In the genomic region with DNA sequence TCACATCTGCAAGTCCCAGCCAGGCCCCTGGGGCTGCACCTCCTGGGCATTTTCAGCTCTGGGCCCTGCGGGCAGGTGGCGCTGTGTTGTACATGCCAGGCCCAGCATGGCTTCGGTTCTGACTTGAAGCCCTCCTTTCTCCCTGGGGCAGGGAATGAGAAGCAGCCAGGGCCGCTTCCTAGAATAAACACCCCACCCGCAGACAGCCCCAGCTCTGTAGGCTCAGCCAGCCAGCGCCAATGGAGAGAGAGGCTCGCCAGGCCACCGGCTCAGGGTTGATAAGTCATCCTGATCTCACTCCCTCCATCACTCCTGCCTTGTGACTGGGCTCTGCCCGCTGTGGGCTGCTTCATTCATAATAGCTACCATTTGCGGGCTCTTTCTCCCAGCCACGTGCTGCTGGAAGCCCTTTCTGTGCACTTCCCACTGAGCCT, we compare ENCODE assay signal across 8 cellular contexts. TPM values are rescaled to one million over a fixed set of nuclear protein-coding genes. Genes with fewer than 3 reads are reported as not detected.
A peak's percentile ranks its signal among the peaks of the same experiment; 100 is the strongest.
DNase-seq lines count a peak whose midpoint lies in the region; ATAC-seq and TF ChIP-seq lines count a peak whose summit lies in the region.

No MANE protein-coding gene starts in this region.

- H3K27me3 ChIP-seq in MG63 (no peaks in the 10 kb centered on the region), transverse colon (peaks cover 19% of the 10 kb centered on the region)

- no peak for ATAC-seq in GM18511 (IDR thresholded peaks at IDR 0.05; ENCODE audit: unreplicated experiment)
- ATAC-seq in GM18861 (IDR thresholded peaks at IDR 0.05; ENCODE audit: unreplicated experiment): no peak

- H3K9me3 ChIP-seq in MG63 (no peaks in the 10 kb centered on the region), transverse colon (no peaks in the 10 kb centered on the region)

- peak; percentile 65 to 75 (median 71) for TF ChIP-seq CTCF in transverse colon (IDR thresholded peaks at IDR 0.05)

- H3K36me3 ChIP-seq in MG63 (peaks cover 13% of the 10 kb centered on the region), transverse colon (no peaks in the 10 kb centered on the region)

- DNase-seq in DMS153 treated with DMSO at 0.1 percent for 48 hours (lab: John Stamatoyannopoulos, UW; ENCODE audit: unreplicated experiment) (peak; percentile 14), MG63 (peak; percentile 98), ecto neural progenitor cell (ENCODE audit: low spot score) (peak; percentile 86), lung microvascular endothelial cell (ENCODE audit: low read depth in 2 of 2) (peak; percentile 61 to 70), transverse colon (peak; percentile 72)
- DNase-seq in activated CD4-positive, alpha-beta T cell treated with anti-CD3 and anti-CD28 coated beads for 1 hour: peak; percentile 41

- intact Hi-C loops in transverse colon (cut with DNase I; ENCODE audit: low total_unique reads): no loop called here

- no peak for TF ChIP-seq POLR2A in transverse colon (IDR thresholded peaks at IDR 0.05)

- TF ChIP-seq EP300 in transverse colon (IDR thresholded peaks at IDR 0.05; ENCODE audit: low read depth): no peak

- no peak overlapping the region for H3K4me3 ChIP-seq in MG63
- H3K4me3 ChIP-seq in transverse colon: no peak overlapping the region

- peak overlapping the region; percentile 24 to 56 (median 32) for H3K27ac ChIP-seq in transverse colon

- 40% methylated on average over 11 of the region's 11 CpGs; no CpG with 5 or more reads in 1 of the 2 donors for WGBS in transverse colon (ENCODE audit: low coverage in 1 of 2), 2 donors

- H3K4me1 ChIP-seq in transverse colon: peaks cover 9 to 30% (median 13%) of the 10 kb centered on the region in 4 donors

- in situ Hi-C loops in transverse colon (cut with MboI; ENCODE audit: low pct_ligation_motif_present in 1 of 4, low pct_unique_long_range_greater_than_20kb in 1 of 4, low sequenced_read_pairs in 3 of 4): no loop called here

RNA-seq across cellular contexts. Expression of a gene that starts 6.0 kb away (rescaled TPM):
- 0.22 and 2.1 TPM in 2 replicates for total RNA-seq in MG63 (2014; rRNA removed; shearing (Covaris generic); ENCODE audit: low replicate concordance)
- total RNA-seq in lung microvascular endothelial cell (0.20 and 0.65 TPM in 2 replicates), transverse colon (1 to 10 TPM in 3 of 4 donors, under 1 TPM in 1; 0.68 to 5.0 (median 1.8) TPM)

RNA-seq across cellular contexts. Expression of a gene that starts 37.0 kb away (rescaled TPM):
- total RNA-seq in MG63 (2014; rRNA removed; shearing (Covaris generic); ENCODE audit: low replicate concordance): 28.5 and 42.2 TPM in 2 replicates
- total RNA-seq in lung microvascular endothelial cell (2.8 and 3.0 TPM in 2 replicates), transverse colon (1 to 10 TPM; 4.6 to 8.4 (median 6.3) TPM)

RNA-seq across cellular contexts. Expression of a gene that starts 41.3 kb away (rescaled TPM):
- 84.1 and 105 TPM in 2 replicates for total RNA-seq in MG63 (2014; rRNA removed; shearing (Covaris generic); ENCODE audit: low replicate concordance)
- 16.3 and 21.0 TPM in 2 replicates for total RNA-seq in lung microvascular endothelial cell
- total RNA-seq in transverse colon: 10 to 100 TPM; 26.5 to 40.5 (median 29.2) TPM

Comparison
In these comparisons a context has a peak if more than half of its experiments do, and no peak if none do; other contexts are left out.
1. DNase-seq: peak in every context shown above with its lines; median percentile 98 in MG63; 86 in ecto neural progenitor cell; 72 in transverse colon; 66 in lung microvascular endothelial cell; 41 in activated CD4-positive, alpha-beta T cell treated with anti-CD3 and anti-CD28 coated beads for 1 hour; 14 in DMS153 treated with DMSO at 0.1 percent for 48 hours.